14 cellular contexts compared by ENCODE assay signal in genomic region chr1:36528361-36529349, GRCh38. TPM values are rescaled to one million over a fixed set of nuclear protein-coding genes. Genes with fewer than 3 reads are reported as not detected.
A peak's percentile ranks its signal among the peaks of the same experiment; 100 is the strongest.
DNase-seq lines count a peak whose midpoint lies in the region; ATAC-seq and TF ChIP-seq lines count a peak whose summit lies in the region.
"Had no signal": no experiment of that assay in that cellular context is flagged by ENCODE, and none has a peak within 500 bp of the region (broad histone marks: within the 10 kb centered on the region; RNA-seq: fewer than 3 reads in every experiment).

No MANE protein-coding gene starts in this region.

- 67% methylated on average over 7 of the region's 7 CpGs for WGBS in right cardiac atrium
- 80 to 87% methylated on average over 7 of the region's 7 CpGs for WGBS in testis, 2 donors

- H3K36me3 ChIP-seq in testis (ENCODE audit: low read depth, missing control alignments) = no peaks in the 10 kb centered on the region
- H3K36me3 ChIP-seq: esophagus muscularis mucosa had no signal

- H3K4me3 ChIP-seq in right cardiac atrium (ENCODE audit: low read length) (no peak overlapping the region), testis (no peak overlapping the region)
- H3K4me3 ChIP-seq: esophagus muscularis mucosa, GM23248 had no signal

- no peaks in the 10 kb centered on the region for H3K27me3 ChIP-seq in right cardiac atrium (ENCODE audit: control insufficient read depth, insufficient read depth)
- no peaks in the 10 kb centered on the region for H3K27me3 ChIP-seq in testis

- H3K27ac ChIP-seq in right cardiac atrium (ENCODE audit: low read length) (no peak overlapping the region), testis (no peak overlapping the region)
- H3K27ac ChIP-seq: esophagus muscularis mucosa, GM23248, VCaP had no signal

- DNase-seq in cardiac septum (ENCODE audit: low spot score) (peak; percentile 47), right cardiac atrium (no peak), NCI-H774 (lab: John Stamatoyannopoulos, UW) (peak; percentile 11), dermis blood vessel endothelial cell (peak; percentile 10), testis (peak; percentile 13), cerebellar nuclear complex (lab: John Stamatoyannopoulos, UW) (no peak)
- DNase-seq: GM23248; NCI-H2081; SHP77; stimulated activated CD4-positive, alpha-beta T cell treated with anti-CD3 and anti-CD28 coated beads, Interleukin-4, amount 100 ng/mL, for 1 hour had no signal

- TF ChIP-seq CTCF in testis (IDR thresholded peaks at IDR 0.05) = no peak

- no peak for ATAC-seq in right cardiac atrium
- no peak for ATAC-seq in GM21619 (IDR thresholded peaks at IDR 0.05; ENCODE audit: unreplicated experiment)
- no peak for ATAC-seq in GM19023 (IDR thresholded peaks at IDR 0.05; ENCODE audit: unreplicated experiment)

- TF ChIP-seq POLR2A in testis (IDR thresholded peaks at IDR 0.05) = no peak

- H3K4me1 ChIP-seq in right cardiac atrium (ENCODE audit: control insufficient read depth, insufficient read depth, low read length) (no peaks in the 10 kb centered on the region), testis (no peaks in the 10 kb centered on the region)
- H3K4me1 ChIP-seq: esophagus muscularis mucosa had no signal

- no peaks in the 10 kb centered on the region for H3K9me3 ChIP-seq in right cardiac atrium (ENCODE audit: control insufficient read depth, low read length)
- H3K9me3 ChIP-seq in testis = no peaks in the 10 kb centered on the region

- intact Hi-C loops in cardiac septum (cut with DNase I) = no loop called here
- intact Hi-C loops in right cardiac atrium (cut with DNase I) = no loop called here
- intact Hi-C loops in testis (cut with DNase I; ENCODE audit: low total_unique reads) = no loop called here

RNA-seq across cellular contexts. Expression of gene CSF3R, which starts 45.9 kb away (rescaled TPM):
- total RNA-seq in cardiac septum = 11.8 TPM
- 10 to 100 TPM in 1 of 4 donors, 1 to 10 TPM in 3; 5.0 to 10.9 (median 5.9) TPM for total RNA-seq in right cardiac atrium
- polyA plus RNA-seq in right cardiac atrium = 4.0 TPM
- not detected in 2 replicates for total RNA-seq in dermis blood vessel endothelial cell
- 1 to 10 TPM; 2.0 to 4.9 TPM for total RNA-seq in testis
- 3.8 TPM for polyA plus RNA-seq in testis (ENCODE audit: insufficient read depth, low read depth, low replicate concordance)
- total RNA-seq: GM23248 had no signal
- polyA plus RNA-seq: GM23248 had no signal

Comparison
In these comparisons a context has a peak if more than half of its experiments do, and no peak if none do; other contexts are left out.
1. DNase-seq: peak in cardiac septum (single experiment), NCI-H774 (single experiment), dermis blood vessel endothelial cell (single experiment) and testis (single experiment); none in right cardiac atrium (0 of 3) and cerebellar nuclear complex (0 of 2).